Comparison of ENCODE assay signal across 23 cellular contexts in genomic region chr16:89586218-89586617, GRCh38. TPM values are rescaled to one million over a fixed set of nuclear protein-coding genes. Genes with fewer than 3 reads are reported as not detected.
"Had no signal": no experiment of that assay in that cellular context is flagged by ENCODE, and none has a peak within 500 bp of the region (broad histone marks: within the 10 kb centered on the region; RNA-seq: fewer than 3 reads in every experiment).

No MANE protein-coding gene starts in this region.

- H3K36me3 Mint-ChIP-seq: activated naive CD8-positive, alpha-beta T cell treated with anti-CD3 and anti-CD28 coated beads for 36 hours had no signal

- H3K27me3 Mint-ChIP-seq: activated naive CD8-positive, alpha-beta T cell treated with anti-CD3 and anti-CD28 coated beads for 36 hours had no signal

- H3K4me1 ChIP-seq: adrenal gland, pancreas had no signal

- ATAC-seq: body of pancreas, left lung, pancreas had no signal

- DNase-seq: activated CD4-positive, alpha-beta T cell treated with anti-CD3 and anti-CD28 coated beads for 4 hours; activated CD4-positive, alpha-beta T cell treated with anti-CD3 and anti-CD28 coated beads, Interleukin-2, amount 50 U/mL, for 4 hours; activated naive CD4-positive, alpha-beta T cell; activated naive CD8-positive, alpha-beta T cell treated with anti-CD3 and anti-CD28 coated beads for 36 hours; activated T-cell treated with anti-CD3 and anti-CD28 coated beads for 4 hours; aorta; body of pancreas; esophagus squamous epithelium; left lung; nephron progenitor cell; stimulated activated CD4-positive, alpha-beta T cell treated with anti-CD3 and anti-CD28 coated beads, Interleukin-12 subunit alpha, Interleukin-12 subunit beta, amount 100 ng/mL, for 4 hours; tibial artery had no signal

- H3K4me3 ChIP-seq: adrenal gland, body of pancreas, esophagus squamous epithelium, left lung, lung, mucosa of descending colon, pancreas, suprapubic skin, tibial artery had no signal

- H3K4me1 Mint-ChIP-seq: activated naive CD8-positive, alpha-beta T cell treated with anti-CD3 and anti-CD28 coated beads for 36 hours; nephron progenitor cell had no signal

- H3K4me3 Mint-ChIP-seq: activated naive CD8-positive, alpha-beta T cell treated with anti-CD3 and anti-CD28 coated beads for 36 hours; activated T-cell treated with anti-CD3 and anti-CD28 coated beads, Interleukin-2, amount 50 U/mL, for 72 hours; nephron progenitor cell had no signal

- H3K36me3 ChIP-seq: adrenal gland, esophagus squamous epithelium, left lung, pancreas, suprapubic skin, tibial artery had no signal

- H3K27ac Mint-ChIP-seq: activated naive CD8-positive, alpha-beta T cell treated with anti-CD3 and anti-CD28 coated beads for 36 hours; activated T-cell treated with anti-CD3 and anti-CD28 coated beads, Interleukin-2, amount 50 U/mL, for 72 hours; nephron progenitor cell had no signal

- H3K27ac ChIP-seq: adrenal gland, body of pancreas, epithelial cell of prostate, esophagus squamous epithelium, left lung, pancreas, suprapubic skin, tibial artery, VCaP had no signal

- H3K9me3 Mint-ChIP-seq: activated naive CD8-positive, alpha-beta T cell treated with anti-CD3 and anti-CD28 coated beads for 36 hours; activated T-cell treated with anti-CD3 and anti-CD28 coated beads, Interleukin-2, amount 50 U/mL, for 72 hours; nephron progenitor cell had no signal

- H3K27me3 ChIP-seq: adrenal gland, body of pancreas, esophagus squamous epithelium, left lung, pancreas, suprapubic skin had no signal

- H3K9me3 ChIP-seq: adrenal gland, body of pancreas, esophagus squamous epithelium, left lung, mucosa of descending colon, pancreas, suprapubic skin, tibial artery had no signal

RNA-seq across cellular contexts. Expression of gene CPNE7, which starts 10.7 kb away (rescaled TPM):
- total RNA-seq: right cardiac atrium, skeletal muscle tissue had no signal
- polyA plus RNA-seq: right cardiac atrium had no signal

RNA-seq across cellular contexts. Expression of gene DPEP1, which starts 27.2 kb away (rescaled TPM):
- total RNA-seq: activated T-cell treated with anti-CD3 and anti-CD28 coated beads, Interleukin-2, amount 50 U/mL, for 72 hours; aorta; skeletal muscle tissue; T-helper 1 cell treated with Interleukin-12 subunit alpha and Interleukin-12 subunit beta and Interleukin-4 antibody, amounts not matched to agents 30 ng/mL and 1 ng/mL, for 36 hours had no signal
